26 cellular contexts compared by ENCODE assay signal in genomic region chr2:179560257-179560735, GRCh38.
DNase-seq lines count a peak whose midpoint lies in the region; ATAC-seq, FAIRE-seq and TF ChIP-seq lines count a peak whose summit lies in the region.
"Had no signal": no experiment of that assay in that cellular context is flagged by ENCODE, and none has a peak within 500 bp of the region (broad histone marks: within the 10 kb centered on the region; RNA-seq: fewer than 3 reads in every experiment).

No MANE protein-coding gene starts in this region.

- TF ChIP-seq POLR2A in upper lobe of left lung (IDR thresholded peaks at IDR 0.05) (no peak), GM12892 (IDR thresholded peaks at IDR 0.05; ENCODE audit: low read depth, low read length) (no peak)

- intact Hi-C loops in kidney (cut with DNase I) (no loop called here), natural killer cell (cut with micrococcal nuclease) (no loop called here)

- H3K4me1 ChIP-seq in kidney (ENCODE audit: control insufficient read depth in 1 of 2, insufficient read depth in 1 of 2, low read depth in 1 of 2, low read length in 2 of 2) (peaks cover 3 to 7% of the 10 kb centered on the region in 2 donors), upper lobe of left lung (peaks cover 0 to 2% (median 0%) of the 10 kb centered on the region in 4 donors)
- H3K4me1 ChIP-seq: SJSA1 had no signal

- H3K9me3 Mint-ChIP-seq in nephron (no peaks in the 10 kb centered on the region), natural killer cell (peaks cover 2 to 5% of the 10 kb centered on the region in 2 donors)
- H3K9me3 Mint-ChIP-seq: CD8-positive, alpha-beta T cell had no signal

- H3K36me3 Mint-ChIP-seq in nephron (ENCODE audit: low read depth) (no peaks in the 10 kb centered on the region), natural killer cell (no peaks in the 10 kb centered on the region)
- H3K36me3 Mint-ChIP-seq: CD8-positive, alpha-beta T cell had no signal

- H3K27me3 ChIP-seq in upper lobe of left lung: no peaks in the 10 kb centered on the region
- H3K27me3 ChIP-seq: SJSA1 had no signal

- H3K4me3 ChIP-seq in kidney (ENCODE audit: low read length in 2 of 2) (peak overlapping the region in 1 of 2 donors; percentile 70), upper lobe of left lung (peak overlapping the region in 3 of 4 donors; percentile 8 to 27 (median 17))
- H3K4me3 ChIP-seq: PC-9, SJSA1 had no signal

- H3K27ac ChIP-seq in kidney (ENCODE audit: low read depth in 2 of 2, low read length in 2 of 2) (peak overlapping the region; percentile 10 to 45), upper lobe of left lung (peak overlapping the region in 2 of 4 donors; percentile 13 to 50)
- H3K27ac ChIP-seq: C4-2B, HL-60, PC-9, SJSA1 had no signal

- H3K4me1 Mint-ChIP-seq in nephron: peaks cover 14% of the 10 kb centered on the region
- no peaks in the 10 kb centered on the region for H3K4me1 Mint-ChIP-seq in natural killer cell
- H3K4me1 Mint-ChIP-seq: B cell had no signal

- no peaks in the 10 kb centered on the region for H3K36me3 ChIP-seq in kidney (ENCODE audit: control insufficient read depth in 1 of 2, insufficient read depth in 2 of 2, low read length in 2 of 2)
- H3K36me3 ChIP-seq in upper lobe of left lung: no peaks in the 10 kb centered on the region
- H3K36me3 ChIP-seq: SJSA1 had no signal

- TF ChIP-seq CTCF in kidney (IDR thresholded peaks at IDR 0.05; ENCODE audit: borderline replicate concordance, extremely low read depth, insufficient read depth): no peak
- TF ChIP-seq CTCF in nephron (IDR thresholded peaks at IDR 0.05; ENCODE audit: unreplicated experiment in 3 of 3): no peak
- TF ChIP-seq CTCF in upper lobe of left lung (IDR thresholded peaks at IDR 0.05): no peak
- TF ChIP-seq CTCF in natural killer cell (IDR thresholded peaks at IDR 0.05): no peak

- H3K9ac ChIP-seq in kidney (ENCODE audit: low read length in 2 of 2): no peak overlapping the region

- no peak for FAIRE-seq in kidney (lab: Jason Lieb, UNC)
- no peak for FAIRE-seq in GM12892 (lab: Jason Lieb, UNC)
- FAIRE-seq: G401.6 had no signal

- H3K27me3 Mint-ChIP-seq in nephron (ENCODE audit: low read depth): no peaks in the 10 kb centered on the region
- no peaks in the 10 kb centered on the region for H3K27me3 Mint-ChIP-seq in natural killer cell (ENCODE audit: low read depth in 2 of 2)

- H3K27ac Mint-ChIP-seq in nephron (peak overlapping the region in 2 of 3 experiments; percentile 30 to 65), natural killer cell (no peak overlapping the region)
- H3K27ac Mint-ChIP-seq: B cell; CD8-positive, alpha-beta T cell had no signal

- 74 to 80% methylated on average over 1 of the region's 1 CpG for WGBS in upper lobe of left lung, 2 donors

- H3K4me3 Mint-ChIP-seq in nephron (peak overlapping the region in 1 of 3 experiments; percentile 43), natural killer cell (no peak overlapping the region)
- H3K4me3 Mint-ChIP-seq: B cell; CD8-positive, alpha-beta T cell had no signal

- no peak for ATAC-seq in upper lobe of left lung (ENCODE audit: low FRiP score in 2 of 2)
- no peak for ATAC-seq in natural killer cell
- ATAC-seq: CD8-positive, alpha-beta T cell; HCT116 had no signal

- DNase-seq in NCI-H69 (lab: John Stamatoyannopoulos, UW) (peak; percentile 55), kidney (no peak), upper lobe of left lung (no peak), natural killer cell (no peak), GM12892 (ENCODE audit: insufficient read length) (no peak), GM19240 (ENCODE audit: insufficient read length, low spot score) (no peak)
- DNase-seq: Caco-2; CD8-positive, alpha-beta T cell; GOT3; Karpas-422; NCI-H1092 treated with DMSO at 0.1 percent for 48 hours; NCI-H1436; NCI-H2029; NCI-H446; NCI-H524 treated with DMSO at 0.1 percent for 48 hours; NCI-H82; PC-9; Right ventricle myocardium superior; RPMI8226 had no signal

- no peak for TF ChIP-seq EP300 in upper lobe of left lung (IDR thresholded peaks at IDR 0.05)

- H3K9me3 ChIP-seq in kidney (ENCODE audit: control insufficient read depth in 1 of 2, low read length in 2 of 2): no peaks in the 10 kb centered on the region
- H3K9me3 ChIP-seq in upper lobe of left lung: no peaks in the 10 kb centered on the region
- H3K9me3 ChIP-seq: Caco-2, SJSA1 had no signal

Comparison
In these comparisons a context has a peak if more than half of its experiments do, and no peak if none do; other contexts are left out.
1. H3K27ac Mint-ChIP-seq: peak in nephron (2 of 3); none in natural killer cell (0 of 2).